In genomic region chr9:87525546-87526303, GRCh38 we compare ENCODE assay signal across 21 cellular contexts.
"Had no signal": no experiment of that assay in that cellular context is flagged by ENCODE, and none has a peak within 500 bp of the region (broad histone marks: within the 10 kb centered on the region; RNA-seq: fewer than 3 reads in every experiment).

No MANE protein-coding gene starts in this region.

- H3K36me3 Mint-ChIP-seq: naive B cell had no signal

- H3K27ac Mint-ChIP-seq: naive B cell; nephron; stimulated activated naive B cell treated with anti-CD40 and anti-IgM and Interleukin-4, amounts not matched to agents 10 μg/mL and 1 μg/mL and 100 μg/mL, for 72 hours; stimulated activated naive CD8-positive, alpha-beta T cell treated with anti-CD3 and anti-CD28 coated beads, Interleukin-15, amount 100 ng/mL, for 72 hours had no signal

- H3K9me3 Mint-ChIP-seq: nephron; stimulated activated naive CD8-positive, alpha-beta T cell treated with anti-CD3 and anti-CD28 coated beads, Interleukin-15, amount 100 ng/mL, for 72 hours had no signal

- H3K9me3 ChIP-seq: colonic mucosa, gastrocnemius medialis, neutrophil, psoas muscle, spleen, testis, tibial nerve had no signal

- H3K27me3 ChIP-seq: colonic mucosa, gastrocnemius medialis, testis, tibial nerve had no signal

- DNase-seq: colonic mucosa; dermis blood vessel endothelial cell; gastrocnemius medialis; left colon; left ventricle myocardium superior; mesenchymal stem cell; naive B cell; psoas muscle; retina; spleen; stimulated activated CD4-positive, alpha-beta T cell treated with anti-CD3 and anti-CD28 coated beads, Interleukin-15, amount 100 ng/mL, for 24 hours; stimulated activated CD4-positive, alpha-beta T cell treated with anti-CD3 and anti-CD28 coated beads, Interleukin-1b, Interleukin-23, amount 100 ng/mL, for 48 hours; stimulated activated CD4-positive, alpha-beta T cell treated with anti-CD3 and anti-CD28 coated beads, Interleukin-4, amount 100 ng/mL, for 24 hours; stimulated activated naive B cell treated with anti-CD40 and anti-IgM and Interleukin-4, amounts not matched to agents 10 μg/mL and 1 μg/mL and 100 μg/mL, for 72 hours; stimulated activated naive CD8-positive, alpha-beta T cell treated with anti-CD3 and anti-CD28 coated beads, Interleukin-15, amount 100 ng/mL, for 72 hours; testis had no signal

- H3K4me1 Mint-ChIP-seq: naive B cell; stimulated activated naive CD8-positive, alpha-beta T cell treated with anti-CD3 and anti-CD28 coated beads, Interleukin-15, amount 100 ng/mL, for 72 hours had no signal

- H3K36me3 ChIP-seq: colonic mucosa, gastrocnemius medialis, neutrophil, spleen, tibial nerve had no signal

- H3K4me3 Mint-ChIP-seq: naive B cell; nephron; stimulated activated naive B cell treated with anti-CD40 and anti-IgM and Interleukin-4, amounts not matched to agents 10 μg/mL and 1 μg/mL and 100 μg/mL, for 72 hours; stimulated activated naive CD8-positive, alpha-beta T cell treated with anti-CD3 and anti-CD28 coated beads, Interleukin-15, amount 100 ng/mL, for 72 hours had no signal

- H3K4me3 ChIP-seq: colonic mucosa, gastrocnemius medialis, lung, psoas muscle, spleen, testis, tibial nerve had no signal

- ATAC-seq: gastrocnemius medialis; left colon; left ventricle myocardium superior; psoas muscle; sciatic nerve; stimulated activated naive B cell treated with anti-CD40 and anti-IgM and Interleukin-4, amounts not matched to agents 10 μg/mL and 1 μg/mL and 100 μg/mL, for 72 hours; stimulated activated naive CD8-positive, alpha-beta T cell treated with anti-CD3 and anti-CD28 coated beads, Interleukin-15, amount 100 ng/mL, for 72 hours had no signal

- H3K4me1 ChIP-seq: colonic mucosa, psoas muscle had no signal

- H3K27ac ChIP-seq: colonic mucosa, gastrocnemius medialis, neutrophil, psoas muscle, spleen, testis, tibial nerve had no signal
